Comparison of ENCODE assay signal across 18 cellular contexts in genomic region chr5:124645396-124645795, GRCh38.
DNase-seq lines count a peak whose midpoint lies in the region; ATAC-seq, FAIRE-seq and TF ChIP-seq lines count a peak whose summit lies in the region.
"Had no signal": no experiment of that assay in that cellular context is flagged by ENCODE, and none has a peak within 500 bp of the region (broad histone marks: within the 10 kb centered on the region; RNA-seq: fewer than 3 reads in every experiment).

No MANE protein-coding gene starts in this region.

- peak; percentile 58 for DNase-seq in DND-41
- DNase-seq in H1 (ENCODE audit: low read depth in 1 of 2, low spot score in 2 of 2): no peak
- no peak for DNase-seq in NCI-H526 (lab: John Stamatoyannopoulos, UW)
- no peak for DNase-seq in activated naive CD8-positive, alpha-beta T cell treated with anti-CD3 and anti-CD28 coated beads, Interleukin-2, amount 50 U/mL, for 24 hours
- no peak for DNase-seq in Ammon's horn (ENCODE audit: low spot score)
- no peak for DNase-seq in thyroid gland
- DNase-seq: activated CD4-positive, CD25-positive, alpha-beta regulatory T cell; amniotic stem cell; CD8-positive, alpha-beta memory T cell; effector memory CD8-positive, alpha-beta T cell; hippocampal formation; kidney; retina had no signal

- no peak overlapping the region for H3K18ac ChIP-seq in H1 (ENCODE audit: extremely low read depth, low read length)

- H2BK12ac ChIP-seq in H1 (ENCODE audit: low read depth, low read length): no peak overlapping the region

- H2AFZ ChIP-seq in DND-41 (ENCODE audit: low read depth, low read length) (no peak overlapping the region), H1 (ENCODE audit: low read length) (no peak overlapping the region)

- H3K4me3 Mint-ChIP-seq in activated naive CD8-positive, alpha-beta T cell treated with anti-CD3 and anti-CD28 coated beads, Interleukin-2, amount 50 U/mL, for 24 hours: no peak overlapping the region
- H3K4me3 Mint-ChIP-seq: activated T-helper 17 cell treated with anti-CD3 and anti-CD28 coated beads, Interleukin-2, amount 50 U/mL, for 72 hours; CD8-positive, alpha-beta memory T cell; effector memory CD8-positive, alpha-beta T cell; mesothelial cell of epicardium had no signal

- no peak for TF ChIP-seq CTCF in DND-41 (IDR thresholded peaks at IDR 0.05; ENCODE audit: borderline replicate concordance, extremely low read depth, low read length, poor library complexity, severe bottlenecking)
- TF ChIP-seq CTCF in H1 (IDR thresholded peaks at IDR 0.05; ENCODE audit: control extremely low read depth in 1 of 3, insufficient read depth in 1 of 3, low read depth in 1 of 3, low read length in 3 of 3): no peak
- no peak for TF ChIP-seq CTCF in thyroid gland (IDR thresholded peaks at IDR 0.05)

- H3K14ac ChIP-seq in H1 (ENCODE audit: insufficient read length): no peak overlapping the region

- no peak overlapping the region for H3K56ac ChIP-seq in H1 (replicated peaks; ENCODE audit: insufficient read length, low read depth, low read length)

- TF ChIP-seq EP300 in H1 (IDR thresholded peaks at IDR 0.05; ENCODE audit: borderline replicate concordance in 1 of 2, low read depth in 2 of 2, low read length in 2 of 2): no peak

- no peak overlapping the region; the same call in 1 of the 2 replicates for H3K9ac ChIP-seq in DND-41 (ENCODE audit: low read depth, low read length)
- H3K9ac ChIP-seq in H1 (replicated peaks in 1 of 4; ENCODE audit: extremely low read depth in 1 of 4, low read depth in 3 of 4, low read length in 3 of 4): no peak overlapping the region

- no peaks in the 10 kb centered on the region for H3K79me2 ChIP-seq in DND-41 (ENCODE audit: insufficient read depth, low read length)
- peaks cover 0 to 31% of the 10 kb centered on the region in 2 experiments; a peak in 3 of 4 replicates for H3K79me2 ChIP-seq in H1 (ENCODE audit: control insufficient read depth in 1 of 2, insufficient read depth in 2 of 2, low read length in 2 of 2)

- POLR2A ChIA-PET in H1 (lab: Charles Lee; ENCODE audit: partially characterized antibody): no interaction called here

- WGBS in H1 (ENCODE audit: extremely low coverage in 1 of 2, insufficient coverage in 1 of 2, insufficient read length in 1 of 2, insufficient replicate concordance in 2 of 2, low coverage in 1 of 2, low lambda C conversion rate in 2 of 2, missing lambda C conversion rate in 1 of 2), 2 experiments: 83% methylated on average over 3 of the region's 3 CpGs; no CpG with 5 or more reads in 1 of the 2 experiments
- 96 to 100% methylated on average over 3 of the region's 3 CpGs for WGBS in thyroid gland, 2 donors

- H4K20me1 ChIP-seq in DND-41 (ENCODE audit: insufficient read depth, low read length) (peaks cover 5% of the 10 kb centered on the region; the same call in 1 of the 2 replicates), H1 (replicated peaks in 1 of 2; ENCODE audit: control insufficient read depth in 1 of 2, insufficient read depth in 2 of 2, low read length in 2 of 2) (no peaks in the 10 kb centered on the region)

- H3K9me3 ChIP-seq in DND-41 (ENCODE audit: insufficient read depth, low read length, severe bottlenecking) (no peaks in the 10 kb centered on the region), H1 (ENCODE audit: insufficient read depth in 2 of 2, low read depth in 1 of 2, low read length in 1 of 2) (no peaks in the 10 kb centered on the region), thyroid gland (no peaks in the 10 kb centered on the region)
- H3K9me3 ChIP-seq: neutrophil had no signal

- no peak overlapping the region for H3K23ac ChIP-seq in H1 (ENCODE audit: insufficient read length)

- H2BK15ac ChIP-seq in H1 (ENCODE audit: low read length): no peak overlapping the region

- TF ChIP-seq RAD21 in H1 (IDR thresholded peaks at IDR 0.05 in 1 of 2, conservative IDR thresholded peaks at IDR 0.05 in 1 of 2; ENCODE audit: low read depth in 2 of 2, low read length in 2 of 2): no peak

- H2BK5ac ChIP-seq in H1 (ENCODE audit: low read depth, low read length): no peak overlapping the region

- intact Hi-C loops in thyroid gland (cut with DNase I): no loop called here

- no peak overlapping the region; the same call in 1 of the 2 replicates for H4K8ac ChIP-seq in H1 (ENCODE audit: extremely low read depth, insufficient read depth, low read length)

- H3K27ac ChIP-seq in DND-41 (ENCODE audit: low read length): peak overlapping the region; percentile 46; the same call in 1 of the 2 replicates
- no peak overlapping the region for H3K27ac ChIP-seq in H1 (ENCODE audit: low read depth, low read length)
- H3K27ac ChIP-seq in thyroid gland: no peak overlapping the region
- H3K27ac ChIP-seq: neutrophil had no signal

- peaks cover 2% of the 10 kb centered on the region for H3K36me3 Mint-ChIP-seq in activated naive CD8-positive, alpha-beta T cell treated with anti-CD3 and anti-CD28 coated beads, Interleukin-2, amount 50 U/mL, for 24 hours (ENCODE audit: low read depth)
- H3K36me3 Mint-ChIP-seq: CD8-positive, alpha-beta memory T cell had no signal

- H3K27me3 ChIP-seq in DND-41 (ENCODE audit: insufficient read depth, low read length, poor library complexity): no peaks in the 10 kb centered on the region
- H3K27me3 ChIP-seq in H1 (replicated peaks in 1 of 4; ENCODE audit: control insufficient read depth in 3 of 4, extremely low read depth in 1 of 4, insufficient read depth in 3 of 4, low read length in 3 of 4): no peaks in the 10 kb centered on the region
- H3K27me3 ChIP-seq in thyroid gland: no peaks in the 10 kb centered on the region

- TF ChIP-seq POLR2A in H1 (IDR thresholded peaks at IDR 0.05; ENCODE audit: control extremely low read depth in 1 of 2, low read depth in 2 of 2, low read length in 2 of 2) (no peak), thyroid gland (IDR thresholded peaks at IDR 0.05) (no peak)

- H2BK120ac ChIP-seq in H1 (replicated peaks; ENCODE audit: low read depth, low read length): no peak overlapping the region

- FAIRE-seq in H1 (lab: Jason Lieb, UNC): no peak
- FAIRE-seq: kidney had no signal

- H3K9me3 Mint-ChIP-seq in activated naive CD8-positive, alpha-beta T cell treated with anti-CD3 and anti-CD28 coated beads, Interleukin-2, amount 50 U/mL, for 24 hours: no peaks in the 10 kb centered on the region
- H3K9me3 Mint-ChIP-seq: activated T-helper 17 cell treated with anti-CD3 and anti-CD28 coated beads, Interleukin-2, amount 50 U/mL, for 72 hours; mesothelial cell of epicardium had no signal

- CTCF ChIA-PET in H1 (lab: Charles Lee; ENCODE audit: partially characterized antibody): no interaction called here

- ATAC-seq in DND-41 (ENCODE audit: insufficient read depth, low read depth): no peak
- peak; percentile 23 for ATAC-seq in GM19035 (IDR thresholded peaks at IDR 0.05; ENCODE audit: unreplicated experiment)
- peak; percentile 25 for ATAC-seq in HG03378 (IDR thresholded peaks at IDR 0.05; ENCODE audit: unreplicated experiment)
- ATAC-seq in activated naive CD8-positive, alpha-beta T cell treated with anti-CD3 and anti-CD28 coated beads, Interleukin-2, amount 50 U/mL, for 24 hours: no peak
- ATAC-seq: activated T-helper 17 cell treated with anti-CD3 and anti-CD28 coated beads, Interleukin-2, amount 50 U/mL, for 72 hours; effector memory CD8-positive, alpha-beta T cell had no signal

- H4K5ac ChIP-seq in H1 (ENCODE audit: insufficient read length, low read depth, low read length): no peak overlapping the region

- no peak overlapping the region for H3K27ac Mint-ChIP-seq in activated naive CD8-positive, alpha-beta T cell treated with anti-CD3 and anti-CD28 coated beads, Interleukin-2, amount 50 U/mL, for 24 hours
- H3K27ac Mint-ChIP-seq: activated T-helper 17 cell treated with anti-CD3 and anti-CD28 coated beads, Interleukin-2, amount 50 U/mL, for 72 hours; CD8-positive, alpha-beta memory T cell; effector memory CD8-positive, alpha-beta T cell; mesothelial cell of epicardium had no signal

- H3K4me1 ChIP-seq in DND-41 (ENCODE audit: insufficient read depth, low read length): peaks cover 71% of the 10 kb centered on the region
- peaks cover 0 to 24% (median 10%) of the 10 kb centered on the region in 4 experiments; a peak in 5 of 7 replicates for H3K4me1 ChIP-seq in H1 (replicated peaks in 1 of 4; ENCODE audit: control insufficient read depth in 3 of 4, insufficient read depth in 4 of 4, low read length in 3 of 4)
- H3K4me1 ChIP-seq in thyroid gland: peaks cover 13 to 14% of the 10 kb centered on the region in 2 donors

- H2AK5ac ChIP-seq in H1 (ENCODE audit: low read depth, low read length): no peak overlapping the region

- peaks cover 10% of the 10 kb centered on the region; the same call in 1 of the 2 replicates for H3K79me1 ChIP-seq in H1 (ENCODE audit: low read depth, low read length)

- H3K4me2 ChIP-seq in DND-41 (ENCODE audit: insufficient read depth, low read length) (peak overlapping the region; percentile 11; the same call in 1 of the 2 replicates), H1 (ENCODE audit: insufficient read depth in 1 of 2, low read depth in 2 of 2, low read length in 2 of 2) (no peak overlapping the region)

- H3K27me3 Mint-ChIP-seq in activated naive CD8-positive, alpha-beta T cell treated with anti-CD3 and anti-CD28 coated beads, Interleukin-2, amount 50 U/mL, for 24 hours: peaks cover 61% of the 10 kb centered on the region
- H3K27me3 Mint-ChIP-seq: effector memory CD8-positive, alpha-beta T cell had no signal

- H4K91ac ChIP-seq in H1 (replicated peaks; ENCODE audit: insufficient read length, low read length): peak overlapping the region; percentile 5

- peaks cover 25% of the 10 kb centered on the region for H3K4me1 Mint-ChIP-seq in activated naive CD8-positive, alpha-beta T cell treated with anti-CD3 and anti-CD28 coated beads, Interleukin-2, amount 50 U/mL, for 24 hours

- H2BK20ac ChIP-seq in H1 (ENCODE audit: low read length): no peak overlapping the region

- no peak overlapping the region for H3K4ac ChIP-seq in H1 (replicated peaks; ENCODE audit: insufficient read length, low read depth, low read length)

- H3K23me2 ChIP-seq in H1 (ENCODE audit: low read depth, low read length): no peaks in the 10 kb centered on the region

- no peaks in the 10 kb centered on the region for H3K36me3 ChIP-seq in DND-41 (ENCODE audit: insufficient read depth, low read length)
- peaks cover 7 to 44% (median 23%) of the 10 kb centered on the region in 4 experiments; a peak in 7 of 8 replicates for H3K36me3 ChIP-seq in H1 (ENCODE audit: control insufficient read depth in 2 of 4, insufficient read depth in 4 of 4, low read length in 3 of 4)
- peaks cover 10 to 23% of the 10 kb centered on the region in 2 donors for H3K36me3 ChIP-seq in thyroid gland
- H3K36me3 ChIP-seq: neutrophil had no signal

- H3K4me3 ChIP-seq in DND-41 (ENCODE audit: low read depth in 1 of 2, low read length in 2 of 2): no peak overlapping the region
- H3K4me3 ChIP-seq in H1 (ENCODE audit: extremely low read depth in 1 of 4, insufficient read depth in 2 of 4, low read depth in 3 of 4, low read length in 4 of 4): no peak overlapping the region
- no peak overlapping the region for H3K4me3 ChIP-seq in thyroid gland (replicated peaks in 1 of 3)

TF ChIP-seq in H1, 55 proteins besides CTCF, POLR2A, EP300 and RAD21 (continues in another document):
- TF ChIP-seq, protein P1, sequence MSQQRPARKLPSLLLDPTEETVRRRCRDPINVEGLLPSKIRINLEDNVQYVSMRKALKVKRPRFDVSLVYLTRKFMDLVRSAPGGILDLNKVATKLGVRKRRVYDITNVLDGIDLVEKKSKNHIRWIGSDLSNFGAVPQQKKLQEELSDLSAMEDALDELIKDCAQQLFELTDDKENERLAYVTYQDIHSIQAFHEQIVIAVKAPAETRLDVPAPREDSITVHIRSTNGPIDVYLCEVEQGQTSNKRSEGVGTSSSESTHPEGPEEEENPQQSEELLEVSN (IDR thresholded peaks at IDR 0.05): no peak

Comparison
In these comparisons a context has a peak if more than half of its experiments do, and no peak if none do; other contexts are left out.
1. ATAC-seq: peak in GM19035 (single experiment) and HG03378 (single experiment); none in DND-41 (single experiment) and activated naive CD8-positive, alpha-beta T cell treated with anti-CD3 and anti-CD28 coated beads, Interleukin-2, amount 50 U/mL, for 24 hours (single experiment).